8 cellular contexts compared by ENCODE assay signal in the genomic region with DNA sequence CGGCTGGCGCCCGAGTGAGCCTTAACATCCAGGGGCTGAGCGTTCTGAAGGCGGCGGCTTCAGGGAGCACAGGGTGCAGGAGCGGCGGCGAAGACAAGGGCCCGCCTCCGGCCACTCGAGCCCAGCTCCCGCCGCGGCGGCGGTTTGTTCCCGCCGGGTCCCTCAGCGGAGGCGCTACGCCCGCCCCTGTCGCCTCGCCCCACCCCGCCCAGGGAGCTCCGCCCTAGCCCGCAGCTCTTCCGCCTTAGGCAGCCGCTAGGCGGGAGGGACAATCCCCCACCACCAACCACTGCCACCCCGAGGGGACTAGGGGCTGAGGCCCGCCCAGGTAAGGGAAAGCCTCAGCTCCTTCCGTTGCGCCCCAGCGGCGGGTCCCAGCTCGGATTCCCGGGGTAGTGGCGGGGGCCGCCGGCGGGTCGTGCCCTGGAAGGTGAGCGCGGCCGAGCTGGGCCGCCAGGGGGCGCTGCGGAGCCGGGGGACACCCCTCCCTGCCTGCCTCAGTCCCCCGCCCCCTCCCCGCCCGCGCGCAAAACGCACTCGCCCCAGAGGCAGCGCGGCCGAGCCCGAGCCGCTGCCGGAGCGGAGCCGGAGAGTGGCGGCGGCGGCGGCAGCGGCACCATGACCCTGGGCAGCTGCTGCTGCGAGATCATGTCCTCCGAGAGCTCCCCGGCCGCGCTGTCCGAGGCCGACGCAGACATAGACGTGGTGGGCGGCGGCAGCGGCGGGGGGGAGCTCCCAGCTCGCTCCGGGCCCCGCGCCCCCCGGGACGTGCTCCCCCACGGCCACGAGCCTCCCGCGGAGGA. TPM values are rescaled to one million over a fixed set of nuclear protein-coding genes. Genes with fewer than 3 reads are reported as not detected.
DNase-seq lines count a peak whose midpoint lies in the region; ATAC-seq and TF ChIP-seq lines count a peak whose summit lies in the region.

A gene (plus strand): TSS at position 527 of the 803 bp plus-strand sequence. CDS start 92 bp downstream, at position 619.

- H3K36me3 Mint-ChIP-seq in activated naive CD4-positive, alpha-beta T cell treated with anti-CD3 and anti-CD28 coated beads, Interleukin-2, amount 10 ng/mL, durations not matched to agents 7 days and 5 days, result peaks cover 34% of the 10 kb centered on the region

- H3K4me3 ChIP-seq in GM08714 (ENCODE audit: low read length), result peak within 1 kb of the TSS; percentile 65
- H3K4me3 ChIP-seq in HAP-1, result peak within 1 kb of the TSS; percentile 60
- H3K4me3 ChIP-seq in Loucy (ENCODE audit: low read length, poor library complexity, severe bottlenecking), result peak within 1 kb of the TSS; percentile 98
- H3K4me3 ChIP-seq in SJSA1, result peak within 1 kb of the TSS; percentile 95
- H3K4me3 ChIP-seq in upper lobe of right lung, result peak within 1 kb of the TSS; percentile 71

- peaks cover 33% of the 10 kb centered on the region for H3K4me1 Mint-ChIP-seq in activated naive CD4-positive, alpha-beta T cell treated with anti-CD3 and anti-CD28 coated beads, Interleukin-2, amount 10 ng/mL, durations not matched to agents 7 days and 5 days

- no peaks in the 10 kb centered on the region for H3K27me3 ChIP-seq in HAP-1 (ENCODE audit: low read depth)
- peaks cover 6% of the 10 kb centered on the region for H3K27me3 ChIP-seq in Loucy (ENCODE audit: insufficient read depth, low read length, poor library complexity, severe bottlenecking)
- H3K27me3 ChIP-seq in SJSA1 (replicated peaks), result no peaks in the 10 kb centered on the region
- peaks cover 69% of the 10 kb centered on the region for H3K27me3 ChIP-seq in upper lobe of right lung

- CTCF ChIA-PET in activated naive CD4-positive, alpha-beta T cell treated with anti-CD3 and anti-CD28 coated beads, Interleukin-2, amount 10 ng/mL, durations not matched to agents 7 days and 5 days (lab: Charles Lee), result interaction anchor here (0.7 to 5.3 kb wide), 16 partner anchors 9 to 293 kb away, joined by 3 to 36 read pairs (median 4); no protein-coding TSS in a partner anchor

- H4K20me1 ChIP-seq in Loucy (ENCODE audit: insufficient read depth, low read length, poor library complexity, severe bottlenecking), result peaks cover 11% of the 10 kb centered on the region

- peak within 1 kb of the TSS; percentile 89 for H3K27ac ChIP-seq in SJSA1
- peak within 1 kb of the TSS; percentile 83 for H3K27ac ChIP-seq in upper lobe of right lung

- in situ Hi-C loops in HAP-1 (cut with MboI; ENCODE audit: low sequenced_read_pairs), result no loop called here

- no peaks in the 10 kb centered on the region for H3K9me3 Mint-ChIP-seq in activated naive CD4-positive, alpha-beta T cell treated with anti-CD3 and anti-CD28 coated beads, Interleukin-2, amount 10 ng/mL, durations not matched to agents 7 days and 5 days

- H3K9ac ChIP-seq in Loucy (ENCODE audit: low read depth, low read length, poor library complexity, severe bottlenecking), result peak within 1 kb of the TSS; percentile 91

- intact Hi-C loops in Right ventricle myocardium superior (cut with DNase I), result loop anchor here (10.0 kb wide), 1 partner anchor 253 kb away; no protein-coding TSS in a partner anchor
- intact Hi-C loops in posterior cingulate gyrus (cut with DNase I), result no loop called here
- intact Hi-C loops in upper lobe of right lung (cut with DNase I), result loop anchor here (5.0 kb wide), 1 partner anchor 275 kb away; no protein-coding TSS in a partner anchor

- TF ChIP-seq CTCF in Loucy (conservative IDR thresholded peaks at IDR 0.05; ENCODE audit: low read length), result peak; percentile 69
- peak; percentile 98 for TF ChIP-seq CTCF in upper lobe of right lung (IDR thresholded peaks at IDR 0.05)

- peak within 1 kb of the TSS; percentile 86 for H3K27ac Mint-ChIP-seq in activated naive CD4-positive, alpha-beta T cell treated with anti-CD3 and anti-CD28 coated beads, Interleukin-2, amount 10 ng/mL, durations not matched to agents 7 days and 5 days

- peak within 1 kb of the TSS; percentile 93 for H3K4me3 Mint-ChIP-seq in activated naive CD4-positive, alpha-beta T cell treated with anti-CD3 and anti-CD28 coated beads, Interleukin-2, amount 10 ng/mL, durations not matched to agents 7 days and 5 days

- DNase-seq in HAP-1 (ENCODE audit: low spot score in 2 of 2), result peak; percentile 87 to 95
- DNase-seq in SJSA1 (ENCODE audit: low read depth in 1 of 2, low spot score in 2 of 2), result peak; percentile 98 to 99
- peak; percentile 91 for DNase-seq in activated naive CD4-positive, alpha-beta T cell treated with anti-CD3 and anti-CD28 coated beads, Interleukin-2, amount 10 ng/mL, durations not matched to agents 7 days and 5 days
- DNase-seq in Right ventricle myocardium superior, result peak; percentile 88
- DNase-seq in posterior cingulate gyrus, result peak in 8 of 10 donors; percentile 48 to 92 (median 70)
- peak; percentile 95 for DNase-seq in upper lobe of right lung

- no peaks in the 10 kb centered on the region for H3F3A ChIP-seq in Loucy (ENCODE audit: low read depth)

- H3K9me2 ChIP-seq in Loucy (replicated peaks; ENCODE audit: low read depth, low read length), result no peaks in the 10 kb centered on the region

- peak; percentile 96 for ATAC-seq in Right ventricle myocardium superior (ENCODE audit: poor library complexity)
- ATAC-seq in upper lobe of right lung, result peak; percentile 95

- peak within 1 kb of the TSS; percentile 96 for H3K4me2 ChIP-seq in Loucy (ENCODE audit: low read depth, low read length, poor library complexity, severe bottlenecking)

- peaks cover 21% of the 10 kb centered on the region for H3K36me3 ChIP-seq in HAP-1 (replicated peaks)
- no peaks in the 10 kb centered on the region for H3K36me3 ChIP-seq in Loucy (ENCODE audit: insufficient read depth, low read length)
- peaks cover 81% of the 10 kb centered on the region for H3K36me3 ChIP-seq in SJSA1
- H3K36me3 ChIP-seq in upper lobe of right lung, result no peaks in the 10 kb centered on the region

- H3K4me1 ChIP-seq in HAP-1 (peaks cover 5% of the 10 kb centered on the region), Loucy (ENCODE audit: insufficient read depth, low read length, poor library complexity, severe bottlenecking) (peaks cover 21% of the 10 kb centered on the region), SJSA1 (replicated peaks) (peaks cover 44% of the 10 kb centered on the region), upper lobe of right lung (peaks cover 30% of the 10 kb centered on the region)

- peak within 1 kb of the TSS; percentile 97 for H2AFZ ChIP-seq in Loucy (ENCODE audit: low read length)

- H3K79me2 ChIP-seq in Loucy (ENCODE audit: insufficient read depth, low read length), result peaks cover 42% of the 10 kb centered on the region

- H3K27me3 Mint-ChIP-seq in activated naive CD4-positive, alpha-beta T cell treated with anti-CD3 and anti-CD28 coated beads, Interleukin-2, amount 10 ng/mL, durations not matched to agents 7 days and 5 days, result peaks cover 47% of the 10 kb centered on the region

- H3K9me3 ChIP-seq in HAP-1, result no peaks in the 10 kb centered on the region
- no peaks in the 10 kb centered on the region for H3K9me3 ChIP-seq in Loucy (ENCODE audit: insufficient read depth, low read depth, low read length)
- H3K9me3 ChIP-seq in SJSA1 (replicated peaks), result no peaks in the 10 kb centered on the region
- H3K9me3 ChIP-seq in upper lobe of right lung, result no peaks in the 10 kb centered on the region

RNA-seq across cellular contexts. Expression of the gene that starts here (rescaled TPM):
- 10.7 and 12.9 TPM in 2 replicates for total RNA-seq in SJSA1 (2014; rRNA removed; shearing (Covaris generic))
- total RNA-seq in Right ventricle myocardium superior (not detected), upper lobe of right lung (0.35 TPM)

Comparison
In these comparisons a context has a peak if more than half of its experiments do, and no peak if none do; other contexts are left out.
1. Peak in every context shown above with its lines: DNase-seq, ATAC-seq, H3K4me3 ChIP-seq and H3K27ac ChIP-seq.
2. Peak in DNase-seq and ATAC-seq in Right ventricle myocardium superior; RNA of the gene not detected or under 1 TPM.
3. Peak in DNase-seq, ATAC-seq, H3K4me3 ChIP-seq and H3K27ac ChIP-seq in upper lobe of right lung; RNA of the gene not detected or under 1 TPM.